ENCODE assay signal across 9 cellular contexts in the genomic region with DNA sequence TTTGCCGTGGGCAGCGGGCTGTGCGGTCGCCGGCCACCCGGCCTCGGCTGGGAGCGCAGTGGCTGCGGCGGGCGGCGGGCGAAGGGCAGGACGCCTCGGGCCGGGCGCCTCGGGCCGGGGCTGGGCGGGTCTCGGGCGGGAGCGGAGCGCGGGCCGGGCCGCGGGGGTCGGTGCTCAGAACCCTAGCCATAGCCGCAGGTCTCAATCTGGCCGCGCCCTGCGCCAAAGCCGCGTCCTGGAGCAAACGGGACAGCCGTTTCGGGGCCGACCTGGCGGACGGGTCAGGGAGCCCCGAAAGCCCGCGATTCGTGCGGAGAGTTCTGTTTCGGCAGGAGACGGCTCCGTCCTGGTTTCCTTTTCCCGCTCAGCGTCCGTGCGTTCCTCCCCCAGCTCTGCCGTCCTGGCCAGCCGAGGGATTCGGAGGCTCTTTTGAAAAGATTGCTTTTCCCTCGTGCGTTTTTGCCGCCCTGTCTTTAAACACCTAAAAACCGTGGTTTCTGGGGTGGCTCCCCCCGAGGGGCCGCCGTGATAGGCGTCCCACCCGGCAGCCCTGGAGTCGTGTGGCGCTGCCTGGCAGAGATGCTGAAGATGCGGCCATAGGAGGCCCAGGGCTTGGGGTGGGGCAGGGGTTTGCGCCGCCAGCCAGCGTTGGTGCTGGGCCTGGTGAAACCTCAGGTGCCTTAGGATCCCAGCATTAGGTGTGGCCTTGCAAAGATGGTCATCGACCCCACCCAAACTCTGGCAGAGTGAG. TPM values are rescaled to one million over a fixed set of nuclear protein-coding genes. Genes with fewer than 3 reads are reported as not detected.
DNase-seq lines count a peak whose midpoint lies in the region; ATAC-seq and TF ChIP-seq lines count a peak whose summit lies in the region.
"Had no signal": no experiment of that assay in that cellular context is flagged by ENCODE, and none has a peak within 500 bp of the region (broad histone marks: within the 10 kb centered on the region; RNA-seq: fewer than 3 reads in every experiment).

No MANE protein-coding gene starts in this region.

- H3K9me3 ChIP-seq in BLaER1 treated with 17β-estradiol and CSF1 and Interleukin-3, amounts not matched to agents 10 nM and 100 nM (replicated peaks in 1 of 11), result no peaks in the 10 kb centered on the region
- no peaks in the 10 kb centered on the region for H3K9me3 ChIP-seq in HUES48 (ENCODE audit: control insufficient read depth, insufficient read depth, low read length)
- peaks cover 0 to 2% of the 10 kb centered on the region in 2 donors for H3K9me3 ChIP-seq in esophagus (ENCODE audit: control insufficient read depth in 2 of 2, insufficient read depth in 1 of 2, low read depth in 1 of 2, low read length in 1 of 2)
- H3K9me3 ChIP-seq in neutrophil, result no peaks in the 10 kb centered on the region

- H3K4me2 ChIP-seq in BLaER1 treated with 17β-estradiol and CSF1 and Interleukin-3, amounts not matched to agents 10 nM and 100 nM, result peak overlapping the region; percentile 71 to 96 (median 86)

- no peak overlapping the region for H3K27ac ChIP-seq in BLaER1 treated with 17β-estradiol and CSF1 and Interleukin-3, amounts not matched to agents 10 nM and 100 nM
- H3K27ac ChIP-seq in HUES48 (ENCODE audit: low read depth, low read length), result no peak overlapping the region
- no peak overlapping the region for H3K27ac ChIP-seq in esophagus (ENCODE audit: low read depth in 2 of 2, low read length in 1 of 2)
- H3K27ac ChIP-seq in neutrophil, result no peak overlapping the region
- H3K27ac ChIP-seq: SK-N-MC had no signal

- H4K20me1 ChIP-seq in BLaER1 treated with 17β-estradiol and CSF1 and Interleukin-3, amounts not matched to agents 10 nM and 100 nM, result peaks cover 0 to 29% (median 9%) of the 10 kb centered on the region in 11 experiments; a peak in 8 of 22 replicates

- no peaks in the 10 kb centered on the region for H3K36me3 ChIP-seq in BLaER1 treated with 17β-estradiol and CSF1 and Interleukin-3, amounts not matched to agents 10 nM and 100 nM
- H3K36me3 ChIP-seq in HUES48 (ENCODE audit: control insufficient read depth, insufficient read depth, low read length) (no peaks in the 10 kb centered on the region), esophagus (ENCODE audit: control insufficient read depth in 2 of 2, insufficient read depth in 2 of 2, low read length in 1 of 2) (no peaks in the 10 kb centered on the region), neutrophil (no peaks in the 10 kb centered on the region)

- DNase-seq in NCI-H82 treated with DMSO at 0.1 percent for 48 hours (lab: John Stamatoyannopoulos, UW; ENCODE audit: unreplicated experiment) (no peak), NCI-H1930 (lab: John Stamatoyannopoulos, UW) (no peak), G401 (ENCODE audit: low spot score) (no peak)

- 5 to 6% methylated on average over 56 to 72 of the region's 72 CpGs for WGBS in esophagus, 2 donors

- peaks cover 36 to 47% (median 41%) of the 10 kb centered on the region in 11 experiments for H3K27me3 ChIP-seq in BLaER1 treated with 17β-estradiol and CSF1 and Interleukin-3, amounts not matched to agents 10 nM and 100 nM
- H3K27me3 ChIP-seq in HUES48 (ENCODE audit: control insufficient read depth, insufficient read depth, low read length), result peaks cover 49% of the 10 kb centered on the region
- H3K27me3 ChIP-seq in esophagus (ENCODE audit: control insufficient read depth in 1 of 2, insufficient read depth in 2 of 2, low read length in 2 of 2), result peaks cover 2 to 4% of the 10 kb centered on the region in 2 donors
- peaks cover 70% of the 10 kb centered on the region for H3K27me3 ChIP-seq in neutrophil

- peak overlapping the region in 4 of 11 experiments; percentile 30 to 62 (median 52); a peak in 5 of 22 replicates for H3K9ac ChIP-seq in BLaER1 treated with 17β-estradiol and CSF1 and Interleukin-3, amounts not matched to agents 10 nM and 100 nM
- H3K9ac ChIP-seq in HUES48 (ENCODE audit: low read depth, low read length), result no peak overlapping the region; the same call in 1 of the 2 replicates

- H3K4me3 ChIP-seq in BLaER1 treated with 17β-estradiol and CSF1 and Interleukin-3, amounts not matched to agents 10 nM and 100 nM, result peak overlapping the region; percentile 40 to 69 (median 56); a peak in 19 of 20 replicates
- H3K4me3 ChIP-seq in HUES48 (ENCODE audit: low read depth, low read length) (peak overlapping the region; percentile 66), esophagus (ENCODE audit: low read depth in 1 of 2, low read length in 2 of 2) (peak overlapping the region; percentile 38 to 44), neutrophil (ENCODE audit: low read depth in 1 of 2, low read length in 1 of 2) (peak overlapping the region; percentile 41 to 45)
- H3K4me3 ChIP-seq: SK-N-MC had no signal

- peaks cover 31 to 57% (median 47%) of the 10 kb centered on the region in 10 experiments for H3K4me1 ChIP-seq in BLaER1 treated with 17β-estradiol and CSF1 and Interleukin-3, amounts not matched to agents 10 nM and 100 nM
- H3K4me1 ChIP-seq in HUES48 (ENCODE audit: control insufficient read depth, insufficient read depth, low read length) (peaks cover 6% of the 10 kb centered on the region; the same call in 1 of the 2 replicates), esophagus (ENCODE audit: control insufficient read depth in 2 of 2, insufficient read depth in 2 of 2, low read length in 1 of 2) (peaks cover 0 to 12% of the 10 kb centered on the region in 2 donors), neutrophil (ENCODE audit: control insufficient read depth in 1 of 2, insufficient read depth in 1 of 2, low read depth in 1 of 2, low read length in 1 of 2) (peaks cover 15 to 22% of the 10 kb centered on the region in 2 experiments)

- TF ChIP-seq CTCF in neutrophil (IDR thresholded peaks at IDR 0.05), result no peak

- no peak for ATAC-seq in HG03108 (IDR thresholded peaks at IDR 0.05; ENCODE audit: unreplicated experiment)

- in situ Hi-C loops in G401 (cut with HindIII; ENCODE audit: low sequenced_read_pairs), result no loop called here

RNA-seq across cellular contexts. Expression of a gene that starts 0.7 kb away (rescaled TPM):
- polyA plus RNA-seq in esophagus, result under 1 TPM; 0.07 to 0.10 TPM
- total RNA-seq in G401 (2014; rRNA removed; shearing (Covaris generic)), result 0.03 TPM in 1 of 2 replicates, not detected in the other
